In the genomic region with DNA sequence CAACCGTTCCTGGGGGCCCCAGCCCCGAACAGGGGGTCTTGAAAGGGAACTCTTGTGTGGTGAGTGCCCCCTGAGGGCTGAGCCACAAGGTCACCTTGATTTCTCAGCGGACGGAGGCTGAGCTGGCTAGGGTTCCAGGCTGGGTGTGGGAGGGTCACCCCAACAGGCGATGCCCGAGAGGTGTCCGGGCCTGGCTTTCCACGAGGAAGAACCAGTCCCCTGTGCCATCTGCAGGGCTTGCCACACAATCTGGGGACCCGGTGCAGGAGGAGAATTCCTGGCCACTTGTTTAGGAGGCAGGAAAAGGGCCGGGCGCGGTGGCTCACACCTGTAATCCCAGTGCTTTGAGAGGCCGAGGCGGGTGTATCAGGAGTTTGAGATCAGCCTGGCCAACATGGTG, we compare ENCODE assay signal across 23 cellular contexts. TPM values are rescaled to one million over a fixed set of nuclear protein-coding genes. Genes with fewer than 3 reads are reported as not detected.
DNase-seq lines count a peak whose midpoint lies in the region; ATAC-seq, FAIRE-seq and TF ChIP-seq lines count a peak whose summit lies in the region.
"Had no signal": no experiment of that assay in that cellular context is flagged by ENCODE, and none has a peak within 500 bp of the region (broad histone marks: within the 10 kb centered on the region; RNA-seq: fewer than 3 reads in every experiment).

No MANE protein-coding gene starts in this region.

- no peak overlapping the region for H3K18ac ChIP-seq in neuronal stem cell (ENCODE audit: low read length)

- POLR2A ChIA-PET in SK-N-SH (lab: Yijun Ruan, JAX): interaction anchor here (1.0 to 3.8 kb wide), 7 partner anchors 12 to 118 kb away, joined by 3 to 32 read pairs (median 9); a partner anchor contains a TSS

- no peaks in the 10 kb centered on the region for H3K79me2 ChIP-seq in SK-N-SH (ENCODE audit: insufficient read depth)

- H3K27me3 ChIP-seq in SK-N-SH (ENCODE audit: insufficient read depth): peaks cover 6% of the 10 kb centered on the region; the same call in 1 of the 2 replicates
- peaks cover 0 to 31% (median 3%) of the 10 kb centered on the region in 3 experiments for H3K27me3 ChIP-seq in neuronal stem cell (ENCODE audit: control insufficient read depth in 3 of 3, insufficient read depth in 3 of 3, low read depth in 1 of 3, low read length in 3 of 3)

- no peak for TF ChIP-seq EP300 in SK-N-SH (IDR thresholded peaks at IDR 0.05; ENCODE audit: borderline replicate concordance in 1 of 2, low read depth in 1 of 2, low read length in 1 of 2)

- H3K23ac ChIP-seq in neuronal stem cell (ENCODE audit: low read depth, low read length, poor library complexity): peak overlapping the region; percentile 11

- H3K9me2 ChIP-seq in SK-N-SH: no peaks in the 10 kb centered on the region

- H4K8ac ChIP-seq in neuronal stem cell (ENCODE audit: low read depth, low read length): no peak overlapping the region

- peak overlapping the region; percentile 19 for H2BK5ac ChIP-seq in neuronal stem cell (ENCODE audit: low read length)

- CTCF ChIA-PET in SK-N-SH (lab: Yijun Ruan, JAX): interaction anchor here (0.9 to 17.2 kb wide), 8 partner anchors 9 to 173 kb away, joined by 3 to 295 read pairs (median 18); a partner anchor contains a TSS

- no peak overlapping the region for H4K91ac ChIP-seq in neuronal stem cell (ENCODE audit: low read depth, low read length, poor library complexity)

- H2BK12ac ChIP-seq in neuronal stem cell (ENCODE audit: low read length): no peak overlapping the region

- H3K14ac ChIP-seq in neuronal stem cell (ENCODE audit: low read length): no peak overlapping the region

- FAIRE-seq in urothelium cell line (lab: Jason Lieb, UNC): peak; percentile 27
- FAIRE-seq: A549, GM12878, GM12892, GM18507 had no signal

- peaks cover 0 to 90% of the 10 kb centered on the region in 2 experiments; a peak in 2 of 4 replicates for H3K4me1 ChIP-seq in SK-N-SH (ENCODE audit: control insufficient read depth in 1 of 2, insufficient read depth in 2 of 2, low read depth in 1 of 2, low read length in 1 of 2)
- H3K4me1 ChIP-seq in neuronal stem cell (ENCODE audit: control insufficient read depth in 2 of 2, insufficient read depth in 1 of 2, low read depth in 1 of 2, low read length in 2 of 2): peaks cover 11 to 36% of the 10 kb centered on the region in 2 donors

- TF ChIP-seq RAD21 in SK-N-SH (IDR thresholded peaks at IDR 0.05; ENCODE audit: low read length): no peak

- ATAC-seq in SK-N-SH treated with all-trans-retinoic acid at 6 μM for 48 hours: no peak
- ATAC-seq: A549 had no signal

- H3K9ac ChIP-seq in SK-N-SH (no peak overlapping the region), neuronal stem cell (ENCODE audit: low read depth, low read length, poor library complexity) (no peak overlapping the region)
- H3K9ac ChIP-seq: BLaER1 treated with 17β-estradiol and CSF1 and Interleukin-3, amounts not matched to agents 10 nM and 100 nM had no signal

- WGBS in SK-N-SH (ENCODE audit: low lambda C conversion rate): 81% methylated on average over 14 of the region's 14 CpGs
- no CpG with 5 or more reads among the region's 14 CpGs for WGBS in neuronal stem cell (ENCODE audit: extremely low coverage in 2 of 2, insufficient read length in 2 of 2, insufficient replicate concordance in 1 of 2), 2 donors

- no peak for TF ChIP-seq CTCF in SK-N-SH (IDR thresholded peaks at IDR 0.05)

- H2BK15ac ChIP-seq in neuronal stem cell (ENCODE audit: low read length): peak overlapping the region; percentile 4

- H3K4me2 ChIP-seq in SK-N-SH (no peak overlapping the region), neuronal stem cell (ENCODE audit: insufficient read depth, low read length, poor library complexity, severe bottlenecking) (no peak overlapping the region)
- H3K4me2 ChIP-seq: A549 had no signal

- H4K20me1 ChIP-seq in SK-N-SH (ENCODE audit: insufficient read depth): no peaks in the 10 kb centered on the region
- H4K20me1 ChIP-seq: BLaER1 treated with 17β-estradiol and CSF1 and Interleukin-3, amounts not matched to agents 10 nM and 100 nM had no signal

- no peaks in the 10 kb centered on the region for H3K79me1 ChIP-seq in neuronal stem cell (ENCODE audit: low read depth, low read length)

- DNase-seq in SK-N-SH: no peak
- no peak for DNase-seq in neuronal stem cell (ENCODE audit: low spot score)
- DNase-seq in urothelium cell line (ENCODE audit: low spot score): no peak
- DNase-seq in C1 segment of cervical spinal cord (lab: John Stamatoyannopoulos, UW): no peak
- DNase-seq: AML-193; CD4-positive, alpha-beta memory T cell; CD4-positive, CD25-positive, alpha-beta regulatory T cell; CD8-positive, alpha-beta memory T cell; COR-L47; DMS 273 treated with DMSO at 0.1 percent for 48 hours; DMS153; DMS53; DMS79; DND-41; EL; GDM1 had no signal

- no peaks in the 10 kb centered on the region for H3F3A ChIP-seq in SK-N-SH (replicated peaks; ENCODE audit: insufficient read depth)

- H3K4me3 ChIP-seq in SK-N-SH (ENCODE audit: low read depth in 2 of 2, low read length in 1 of 2) (no peak overlapping the region), neuronal stem cell (ENCODE audit: low read length in 2 of 2) (no peak overlapping the region)
- H3K4me3 ChIP-seq: A549; BLaER1 treated with 17β-estradiol and CSF1 and Interleukin-3, amounts not matched to agents 10 nM and 100 nM; GM12878 had no signal

- H3K36me3 ChIP-seq in SK-N-SH (replicated peaks in 1 of 2; ENCODE audit: control insufficient read depth in 1 of 2, insufficient read depth in 2 of 2, low read length in 1 of 2): no peaks in the 10 kb centered on the region
- H3K36me3 ChIP-seq in neuronal stem cell (replicated peaks in 1 of 2; ENCODE audit: control insufficient read depth in 2 of 2, insufficient read depth in 2 of 2, low read length in 2 of 2): no peaks in the 10 kb centered on the region
- H3K36me3 ChIP-seq: BLaER1 treated with 17β-estradiol and CSF1 and Interleukin-3, amounts not matched to agents 10 nM and 100 nM had no signal

- H2AK5ac ChIP-seq in neuronal stem cell (ENCODE audit: low read depth, low read length): peak overlapping the region; percentile 84

- H3K4ac ChIP-seq in neuronal stem cell (ENCODE audit: low read length): no peak overlapping the region

- peak overlapping the region in 1 of 2 experiments; percentile 99; a peak in 2 of 4 replicates for H3K27ac ChIP-seq in SK-N-SH (ENCODE audit: low read depth in 2 of 2, low read length in 1 of 2)
- H3K27ac ChIP-seq in neuronal stem cell (replicated peaks; ENCODE audit: low read length): no peak overlapping the region
- H3K27ac ChIP-seq: 22Rv1; BLaER1 treated with 17β-estradiol and CSF1 and Interleukin-3, amounts not matched to agents 10 nM and 100 nM had no signal

- peak overlapping the region; percentile 74 for H2BK120ac ChIP-seq in neuronal stem cell (ENCODE audit: low read depth, low read length)

- H3K9me3 ChIP-seq in SK-N-SH: no peaks in the 10 kb centered on the region
- no peaks in the 10 kb centered on the region for H3K9me3 ChIP-seq in neuronal stem cell (replicated peaks in 1 of 2; ENCODE audit: control insufficient read depth in 2 of 2, insufficient read depth in 1 of 2, low read depth in 1 of 2, low read length in 2 of 2)
- H3K9me3 ChIP-seq: A549; BLaER1 treated with 17β-estradiol and CSF1 and Interleukin-3, amounts not matched to agents 10 nM and 100 nM had no signal

- no peak overlapping the region for H2AFZ ChIP-seq in SK-N-SH (ENCODE audit: low read depth)
- H2AFZ ChIP-seq in neuronal stem cell (ENCODE audit: low read length): no peak overlapping the region

TF ChIP-seq in SK-N-SH, 30 proteins besides CTCF, POLR2A, EP300 and RAD21:
- TF ChIP-seq TCF12 (IDR thresholded peaks at IDR 0.05) (no peak), FOXJ3 (CRISPR knock-in tag; IDR thresholded peaks at IDR 0.05) (peak; percentile 10; the same call in 1 of the 2 replicates)

TF ChIP-seq in SK-N-SH treated with all-trans-retinoic acid at 6 μM for 48 hours, 23 proteins besides CTCF, POLR2A, EP300 and RAD21 (continues in another document):
- no peak for TF ChIP-seq ZFP30 (CRISPR knock-in tag; IDR thresholded peaks at IDR 0.05)
- TF ChIP-seq ESRRG (CRISPR knock-in tag; IDR thresholded peaks at IDR 0.05): no peak
- TF ChIP-seq, protein P1, sequence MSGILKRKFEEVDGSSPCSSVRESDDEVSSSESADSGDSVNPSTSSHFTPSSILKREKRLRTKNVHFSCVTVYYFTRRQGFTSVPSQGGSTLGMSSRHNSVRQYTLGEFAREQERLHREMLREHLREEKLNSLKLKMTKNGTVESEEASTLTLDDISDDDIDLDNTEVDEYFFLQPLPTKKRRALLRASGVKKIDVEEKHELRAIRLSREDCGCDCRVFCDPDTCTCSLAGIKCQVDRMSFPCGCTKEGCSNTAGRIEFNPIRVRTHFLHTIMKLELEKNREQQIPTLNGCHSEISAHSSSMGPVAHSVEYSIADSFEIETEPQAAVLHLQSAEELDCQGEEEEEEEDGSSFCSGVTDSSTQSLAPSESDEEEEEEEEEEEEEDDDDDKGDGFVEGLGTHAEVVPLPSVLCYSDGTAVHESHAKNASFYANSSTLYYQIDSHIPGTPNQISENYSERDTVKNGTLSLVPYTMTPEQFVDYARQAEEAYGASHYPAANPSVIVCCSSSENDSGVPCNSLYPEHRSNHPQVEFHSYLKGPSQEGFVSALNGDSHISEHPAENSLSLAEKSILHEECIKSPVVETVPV (CRISPR knock-in tag; IDR thresholded peaks at IDR 0.05): no peak
- TF ChIP-seq BACH2 (CRISPR knock-in tag; IDR thresholded peaks at IDR 0.05; ENCODE audit: borderline replicate concordance): no peak
- TF ChIP-seq TOX (CRISPR knock-in tag; IDR thresholded peaks at IDR 0.05; ENCODE audit: borderline replicate concordance): no peak

RNA-seq across cellular contexts. Expression of a gene that starts 16.8 kb away (rescaled TPM):
- 64.3 and 82.2 TPM in 2 replicates for polyA plus RNA-seq in SK-N-SH (2012; rRNA removed)
- 29.3 and 49.2 TPM in 2 replicates for polyA plus RNA-seq in SK-N-SH (2012; cell fraction: cytosol; rRNA removed)
- 190 and 211 TPM in 2 replicates for polyA plus RNA-seq in SK-N-SH (2012; cell fraction: nucleus; rRNA removed)
- polyA plus RNA-seq in neuronal stem cell (2013, experiment 1 of 2): 7.2 TPM
- polyA plus RNA-seq in neuronal stem cell (2013, experiment 2 of 2): 7.3 TPM
